Comparison of ENCODE assay signal across 1 cellular context in genomic region chr1:25550683-25551310, GRCh38.
TF ChIP-seq lines count a peak whose summit lies in the region.

No MANE protein-coding gene starts in this region.

TF ChIP-seq in HCT116, 20 proteins besides CTCF, POLR2A, EP300 and RAD21 (continued from another document):
- TF ChIP-seq, protein P1, sequence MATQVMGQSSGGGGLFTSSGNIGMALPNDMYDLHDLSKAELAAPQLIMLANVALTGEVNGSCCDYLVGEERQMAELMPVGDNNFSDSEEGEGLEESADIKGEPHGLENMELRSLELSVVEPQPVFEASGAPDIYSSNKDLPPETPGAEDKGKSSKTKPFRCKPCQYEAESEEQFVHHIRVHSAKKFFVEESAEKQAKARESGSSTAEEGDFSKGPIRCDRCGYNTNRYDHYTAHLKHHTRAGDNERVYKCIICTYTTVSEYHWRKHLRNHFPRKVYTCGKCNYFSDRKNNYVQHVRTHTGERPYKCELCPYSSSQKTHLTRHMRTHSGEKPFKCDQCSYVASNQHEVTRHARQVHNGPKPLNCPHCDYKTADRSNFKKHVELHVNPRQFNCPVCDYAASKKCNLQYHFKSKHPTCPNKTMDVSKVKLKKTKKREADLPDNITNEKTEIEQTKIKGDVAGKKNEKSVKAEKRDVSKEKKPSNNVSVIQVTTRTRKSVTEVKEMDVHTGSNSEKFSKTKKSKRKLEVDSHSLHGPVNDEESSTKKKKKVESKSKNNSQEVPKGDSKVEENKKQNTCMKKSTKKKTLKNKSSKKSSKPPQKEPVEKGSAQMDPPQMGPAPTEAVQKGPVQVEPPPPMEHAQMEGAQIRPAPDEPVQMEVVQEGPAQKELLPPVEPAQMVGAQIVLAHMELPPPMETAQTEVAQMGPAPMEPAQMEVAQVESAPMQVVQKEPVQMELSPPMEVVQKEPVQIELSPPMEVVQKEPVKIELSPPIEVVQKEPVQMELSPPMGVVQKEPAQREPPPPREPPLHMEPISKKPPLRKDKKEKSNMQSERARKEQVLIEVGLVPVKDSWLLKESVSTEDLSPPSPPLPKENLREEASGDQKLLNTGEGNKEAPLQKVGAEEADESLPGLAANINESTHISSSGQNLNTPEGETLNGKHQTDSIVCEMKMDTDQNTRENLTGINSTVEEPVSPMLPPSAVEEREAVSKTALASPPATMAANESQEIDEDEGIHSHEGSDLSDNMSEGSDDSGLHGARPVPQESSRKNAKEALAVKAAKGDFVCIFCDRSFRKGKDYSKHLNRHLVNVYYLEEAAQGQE (IDR thresholded peaks at IDR 0.05; ENCODE audit: low read depth) = no peak
- TF ChIP-seq CEBPB (IDR thresholded peaks at IDR 0.05; ENCODE audit: low read depth) = no peak
- TF ChIP-seq FOSL1 (IDR thresholded peaks at IDR 0.05; ENCODE audit: low read depth) = no peak
- no peak for TF ChIP-seq MAX (IDR thresholded peaks at IDR 0.05)
- no peak for TF ChIP-seq YY1 (IDR thresholded peaks at IDR 0.05; ENCODE audit: extremely low read depth, insufficient replicate concordance, low read depth, low read length)
- no peak for TF ChIP-seq ELF1 (IDR thresholded peaks at IDR 0.05; ENCODE audit: borderline replicate concordance, low read depth)
- TF ChIP-seq SIN3A (IDR thresholded peaks at IDR 0.05; ENCODE audit: low read depth) = no peak
- no peak for TF ChIP-seq SRF (IDR thresholded peaks at IDR 0.05; ENCODE audit: low read depth)
- no peak for TF ChIP-seq TCF7L2 (IDR thresholded peaks at IDR 0.05; ENCODE audit: borderline replicate concordance, extremely low read depth, insufficient read depth, insufficient read length)
- TF ChIP-seq, protein P2, sequence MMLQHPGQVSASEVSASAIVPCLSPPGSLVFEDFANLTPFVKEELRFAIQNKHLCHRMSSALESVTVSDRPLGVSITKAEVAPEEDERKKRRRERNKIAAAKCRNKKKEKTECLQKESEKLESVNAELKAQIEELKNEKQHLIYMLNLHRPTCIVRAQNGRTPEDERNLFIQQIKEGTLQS (IDR thresholded peaks at IDR 0.05) = no peak
